In the genomic region with DNA sequence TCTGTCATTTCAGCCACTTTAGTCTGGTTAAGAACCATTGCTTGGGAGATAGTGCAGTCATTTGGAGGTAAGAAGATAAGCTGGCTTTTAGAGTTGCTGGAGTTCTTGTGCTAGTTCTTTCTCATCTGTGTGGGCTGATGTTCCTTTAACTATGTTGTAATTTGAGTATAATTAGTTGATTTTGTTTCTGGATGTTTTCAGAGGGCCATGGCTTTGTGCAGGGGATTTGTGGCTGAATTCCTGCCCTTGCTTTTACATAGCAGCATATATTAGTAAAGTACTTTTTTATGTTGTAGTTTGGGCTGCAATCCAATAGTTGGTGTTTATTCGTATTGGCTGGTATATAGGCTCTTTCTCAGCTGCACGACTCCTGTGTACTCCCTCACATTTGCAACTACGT, we compare ENCODE assay signal across 5 cellular contexts.
"Had no signal": no experiment of that assay in that cellular context is flagged by ENCODE, and none has a peak within 500 bp of the region (broad histone marks: within the 10 kb centered on the region; RNA-seq: fewer than 3 reads in every experiment).

No MANE protein-coding gene starts in this region.

- ATAC-seq: HepG2, K562 had no signal

- H3K4me3 ChIP-seq: K562 had no signal

- DNase-seq: IMR-90, KBM-7 had no signal

- H3K27ac ChIP-seq: HL-60 had no signal
